In the genomic region with DNA sequence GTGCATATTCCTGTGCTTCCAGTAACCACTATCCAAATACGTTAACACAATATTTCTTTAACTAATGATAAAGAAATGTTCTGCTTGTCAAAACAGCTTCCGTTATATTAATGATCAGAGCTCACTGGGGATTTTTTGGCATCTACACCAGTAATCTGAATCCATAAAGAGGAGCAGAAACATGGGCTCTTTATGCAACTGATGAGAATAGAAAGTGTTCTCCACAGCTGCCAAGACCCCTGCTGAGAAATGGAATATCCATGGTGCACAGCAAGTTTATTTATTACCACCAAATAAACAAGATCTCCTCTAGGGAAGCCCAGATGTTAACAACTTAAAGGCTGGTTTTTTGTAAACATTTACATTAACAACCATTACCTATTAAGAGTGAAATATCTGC, we compare ENCODE assay signal across 18 cellular contexts. TPM values are rescaled to one million over a fixed set of nuclear protein-coding genes. Genes with fewer than 3 reads are reported as not detected.
A peak's percentile ranks its signal among the peaks of the same experiment; 100 is the strongest.
DNase-seq lines count a peak whose midpoint lies in the region; FAIRE-seq and TF ChIP-seq lines count a peak whose summit lies in the region.
"Had no signal": no experiment of that assay in that cellular context is flagged by ENCODE, and none has a peak within 500 bp of the region (broad histone marks: within the 10 kb centered on the region; RNA-seq: fewer than 3 reads in every experiment).

No MANE protein-coding gene starts in this region.

- intact Hi-C loops in activated CD4-positive, alpha-beta memory T cell treated with anti-CD3 and anti-CD28 coated beads for 36 hours (cut with micrococcal nuclease) = no loop called here
- intact Hi-C loops in posterior vena cava (cut with DNase I) = loop anchor here in 1 of 2 donors (5.0 kb wide), 1 partner anchor 1871 kb away; no protein-coding TSS in a partner anchor

- H3K27ac Mint-ChIP-seq in activated CD4-positive, alpha-beta memory T cell treated with anti-CD3 and anti-CD28 coated beads for 36 hours = no peak overlapping the region
- H3K27ac Mint-ChIP-seq: CD4-positive, alpha-beta memory T cell had no signal

- no peaks in the 10 kb centered on the region for H3K9me3 Mint-ChIP-seq in activated CD4-positive, alpha-beta memory T cell treated with anti-CD3 and anti-CD28 coated beads for 36 hours

- H3K4me1 Mint-ChIP-seq in activated CD4-positive, alpha-beta memory T cell treated with anti-CD3 and anti-CD28 coated beads for 36 hours (ENCODE audit: low read depth) = no peaks in the 10 kb centered on the region
- H3K4me1 Mint-ChIP-seq: CD4-positive, alpha-beta memory T cell had no signal

- CTCF ChIA-PET in activated CD4-positive, alpha-beta memory T cell treated with anti-CD3 and anti-CD28 coated beads for 36 hours (lab: Charles Lee) = no interaction called here

- POLR2A ChIA-PET in activated CD4-positive, alpha-beta memory T cell treated with anti-CD3 and anti-CD28 coated beads for 36 hours (lab: Charles Lee) = no interaction called here

- peaks cover 11% of the 10 kb centered on the region for H3K27me3 Mint-ChIP-seq in activated CD4-positive, alpha-beta memory T cell treated with anti-CD3 and anti-CD28 coated beads for 36 hours

- no peak for TF ChIP-seq POLR2A in GM12891 (IDR thresholded peaks at IDR 0.05; ENCODE audit: low read depth, low read length)

- no peak for FAIRE-seq in GM12891 (lab: Jason Lieb, UNC)
- FAIRE-seq: D721Med, G401.6, HepG2 had no signal

- H3K4me3 ChIP-seq in skeletal muscle cell (ENCODE audit: low read depth, low read length) = no peak overlapping the region
- H3K4me3 ChIP-seq: GM23248 had no signal

- H3K36me3 Mint-ChIP-seq in activated CD4-positive, alpha-beta memory T cell treated with anti-CD3 and anti-CD28 coated beads for 36 hours = no peaks in the 10 kb centered on the region
- H3K36me3 Mint-ChIP-seq: CD4-positive, alpha-beta memory T cell had no signal

- no peak overlapping the region for H3K4me3 Mint-ChIP-seq in activated CD4-positive, alpha-beta memory T cell treated with anti-CD3 and anti-CD28 coated beads for 36 hours
- H3K4me3 Mint-ChIP-seq: CD4-positive, alpha-beta memory T cell had no signal

- DNase-seq in NCI-H1417 (lab: John Stamatoyannopoulos, UW) = peak in 2 of 3 experiments; percentile 13 to 79
- DNase-seq in NCI-H1417 treated with DMSO at 0.1 percent for 48 hours (lab: John Stamatoyannopoulos, UW) = no peak
- peak; percentile 1 for DNase-seq in NCI-H1092 treated with DMSO at 0.1 percent for 48 hours (lab: John Stamatoyannopoulos, UW)
- peak; percentile 19 for DNase-seq in amniotic epithelial cell (ENCODE audit: low read depth)
- peak; percentile 3 for DNase-seq in skeletal muscle cell (ENCODE audit: low read depth)
- DNase-seq in activated CD4-positive, alpha-beta memory T cell treated with anti-CD3 and anti-CD28 coated beads for 36 hours = no peak
- DNase-seq in posterior vena cava (ENCODE audit: low spot score) = no peak
- no peak for DNase-seq in GM12891 (ENCODE audit: insufficient read length, low spot score)
- DNase-seq: 8988T; CD4-positive, alpha-beta memory T cell; DND-41; GM23248; NCI-H146; NCI-H446; NCI-H774 had no signal

TF ChIP-seq in GM12891, 5 proteins besides CTCF, POLR2A, EP300 and RAD21:
- no peak for TF ChIP-seq POLR2AphosphoS5 (IDR thresholded peaks at IDR 0.05; ENCODE audit: low read depth, low read length)
- TF ChIP-seq PAX5 (IDR thresholded peaks at IDR 0.05; ENCODE audit: insufficient read depth, low read length, severe bottlenecking) = no peak
- no peak for TF ChIP-seq SPI1 (IDR thresholded peaks at IDR 0.05; ENCODE audit: low read depth, low read length)
- TF ChIP-seq TAF1 (IDR thresholded peaks at IDR 0.05; ENCODE audit: low read depth, low read length) = no peak
- no peak for TF ChIP-seq POU2F2 (IDR thresholded peaks at IDR 0.05; ENCODE audit: low read depth, low read length)
TF ChIP-seq in GM12891: peak in this region for 0.

RNA-seq across cellular contexts. Expression of gene ALDH1A2, which starts 54.5 kb away (rescaled TPM):
- under 1 TPM; 0.19 to 0.78 TPM for total RNA-seq in activated CD4-positive, alpha-beta memory T cell treated with anti-CD3 and anti-CD28 coated beads for 36 hours
- 1 to 10 TPM; 4.7 to 8.1 TPM for total RNA-seq in posterior vena cava
- polyA plus RNA-seq in GM12891 (2012; ENCODE audit: low read depth, missing spikeins) = 0.06 TPM
- polyA plus RNA-seq: CD4-positive, alpha-beta memory T cell had no signal

Comparison
In these comparisons a context has a peak if more than half of its experiments do, and no peak if none do; other contexts are left out.
1. DNase-seq: peak in NCI-H1417 (2 of 3), NCI-H1092 treated with DMSO at 0.1 percent for 48 hours (single experiment), amniotic epithelial cell (single experiment) and skeletal muscle cell (single experiment); none in NCI-H1417 treated with DMSO at 0.1 percent for 48 hours (single experiment), activated CD4-positive, alpha-beta memory T cell treated with anti-CD3 and anti-CD28 coated beads for 36 hours (single experiment), posterior vena cava (single experiment) and GM12891 (single experiment).